11 cellular contexts compared by ENCODE assay signal in the genomic region with DNA sequence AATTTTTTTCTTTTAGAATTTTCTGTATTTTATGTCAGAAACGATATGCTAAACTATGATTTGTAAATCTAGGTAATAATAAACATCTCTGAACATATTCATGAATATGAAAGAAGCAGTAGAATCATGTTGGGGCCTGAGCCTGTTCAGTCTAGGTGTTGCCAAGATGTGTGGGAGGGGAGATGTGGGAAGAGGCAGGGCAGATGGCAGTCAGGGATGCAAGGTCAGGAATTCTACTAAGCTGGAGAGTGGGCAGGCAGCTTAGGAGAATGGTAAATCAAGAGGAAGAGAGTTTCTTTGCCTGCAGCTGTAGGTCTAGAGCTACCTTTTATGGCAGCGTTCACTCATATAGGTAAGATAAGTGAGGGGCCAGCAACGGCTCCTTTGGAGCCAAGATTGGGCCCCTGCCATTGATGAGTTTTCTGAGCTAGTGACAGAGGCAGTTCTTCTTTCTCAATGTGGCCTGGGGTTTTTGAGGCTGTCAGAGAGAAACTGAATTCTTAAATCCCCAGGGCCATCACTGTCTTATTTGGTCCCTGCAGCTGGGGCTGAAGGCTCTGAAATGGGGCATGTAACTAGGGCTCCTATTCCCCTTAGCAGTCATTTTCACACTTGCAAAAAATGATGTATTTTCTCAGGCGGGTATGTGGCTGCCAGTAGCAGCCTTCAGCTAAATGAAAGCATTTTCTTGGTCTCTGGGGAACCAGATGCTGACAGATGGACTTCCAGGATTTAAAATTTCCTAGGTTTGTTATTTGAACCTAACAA.
A peak's percentile ranks its signal among the peaks of the same experiment; 100 is the strongest.
DNase-seq lines count a peak whose midpoint lies in the region; ATAC-seq lines count a peak whose summit lies in the region.
"Had no signal": no experiment of that assay in that cellular context is flagged by ENCODE, and none has a peak within 500 bp of the region (broad histone marks: within the 10 kb centered on the region; RNA-seq: fewer than 3 reads in every experiment).

No MANE protein-coding gene starts in this region.

- no peaks in the 10 kb centered on the region for H4K20me1 ChIP-seq in BLaER1

- peak overlapping the region; percentile 80 for H3K27ac ChIP-seq in BLaER1
- H3K27ac ChIP-seq: esophagus squamous epithelium had no signal

- ATAC-seq in GM19395 (IDR thresholded peaks at IDR 0.05; ENCODE audit: unreplicated experiment) = peak; percentile 57
- ATAC-seq in HG02870 (IDR thresholded peaks at IDR 0.05; ENCODE audit: unreplicated experiment) = peak; percentile 50

- DNase-seq in NCI-H2171 treated with DMSO at 0.1 percent for 48 hours (lab: John Stamatoyannopoulos, UW) = peak; percentile 86
- DNase-seq in HCEC 1CT = no peak
- DNase-seq in ureter (ENCODE audit: low spot score) = no peak
- no peak for DNase-seq in cortex of kidney (lab: John Stamatoyannopoulos, UW)
- no peak for DNase-seq in NCI-H1417 (lab: John Stamatoyannopoulos, UW)
- DNase-seq: anterior cingulate cortex, esophagus squamous epithelium, NCI-H2029 had no signal

- peak overlapping the region; percentile 44; the same call in 1 of the 2 replicates for H3K4me3 ChIP-seq in BLaER1
- H3K4me3 ChIP-seq: esophagus squamous epithelium had no signal

- H3K4me2 ChIP-seq in BLaER1 = peak overlapping the region; percentile 88

- H3K27me3 ChIP-seq in BLaER1 = no peaks in the 10 kb centered on the region
- H3K27me3 ChIP-seq: esophagus squamous epithelium had no signal

- peaks cover 46% of the 10 kb centered on the region for H3K4me1 ChIP-seq in BLaER1

- no peaks in the 10 kb centered on the region for H3K36me3 ChIP-seq in BLaER1
- H3K36me3 ChIP-seq: esophagus squamous epithelium had no signal

- H3K9ac ChIP-seq in BLaER1 = peak overlapping the region; percentile 43; the same call in 1 of the 2 replicates

- peaks cover 23% of the 10 kb centered on the region for H3K9me3 ChIP-seq in BLaER1
- H3K9me3 ChIP-seq: esophagus squamous epithelium had no signal
